ENCODE assay signal across 8 cellular contexts in genomic region chr5:177553671-177554429, GRCh38. TPM values are rescaled to one million over a fixed set of nuclear protein-coding genes. Genes with fewer than 3 reads are reported as not detected.
DNase-seq lines count a peak whose midpoint lies in the region; ATAC-seq and TF ChIP-seq lines count a peak whose summit lies in the region.

No MANE protein-coding gene starts in this region.

- H3K36me3 ChIP-seq in RWPE2 (ENCODE audit: low read depth), result peaks cover 20% of the 10 kb centered on the region
- H3K36me3 ChIP-seq in ascending aorta, result peaks cover 4 to 14% of the 10 kb centered on the region in 2 donors
- peaks cover 4% of the 10 kb centered on the region for H3K36me3 ChIP-seq in iPS-18a (ENCODE audit: control insufficient read depth, low read depth, low read length)
- H3K36me3 ChIP-seq in skeletal muscle tissue (ENCODE audit: control insufficient read depth in 3 of 3, insufficient read depth in 3 of 3, low read length in 3 of 3), result peaks cover 5 to 10% (median 9%) of the 10 kb centered on the region in 3 donors

- peak; percentile 42 for ATAC-seq in HG02884 (IDR thresholded peaks at IDR 0.05; ENCODE audit: unreplicated experiment)
- ATAC-seq in RWPE2 (ENCODE audit: low read depth), result peak; percentile 50

- H3K9ac ChIP-seq in iPS-18a (ENCODE audit: low read length) (peak overlapping the region; percentile 71), skeletal muscle tissue (ENCODE audit: low read depth in 1 of 3, low read length in 3 of 3) (peak overlapping the region; percentile 79 to 87 (median 82))

- H3K9me3 ChIP-seq in RWPE2 (ENCODE audit: severe bottlenecking) (no peaks in the 10 kb centered on the region), ascending aorta (no peaks in the 10 kb centered on the region), iPS-18a (ENCODE audit: control insufficient read depth, low read depth, low read length) (no peaks in the 10 kb centered on the region), skeletal muscle tissue (ENCODE audit: control insufficient read depth in 3 of 3, low read length in 3 of 3) (no peaks in the 10 kb centered on the region)

- H3K4me3 ChIP-seq in RWPE2 (ENCODE audit: severe bottlenecking), result peak overlapping the region; percentile 75
- peak overlapping the region; percentile 81 to 87 for H3K4me3 ChIP-seq in ascending aorta
- peak overlapping the region; percentile 64 for H3K4me3 ChIP-seq in iPS-18a (ENCODE audit: low read length)
- H3K4me3 ChIP-seq in skeletal muscle tissue (ENCODE audit: low read length in 3 of 3), result peak overlapping the region; percentile 79 to 86 (median 80)

- peaks cover 9% of the 10 kb centered on the region for H3K4me1 ChIP-seq in RWPE2 (ENCODE audit: insufficient read depth, poor library complexity, severe bottlenecking)
- H3K4me1 ChIP-seq in ascending aorta, result peaks cover 8 to 30% of the 10 kb centered on the region in 2 donors
- peaks cover 6% of the 10 kb centered on the region for H3K4me1 ChIP-seq in iPS-18a (ENCODE audit: control insufficient read depth, low read depth, low read length)
- H3K4me1 ChIP-seq in skeletal muscle tissue (ENCODE audit: control insufficient read depth in 3 of 3, insufficient read depth in 3 of 3, low read length in 3 of 3), result peaks cover 43 to 64% (median 52%) of the 10 kb centered on the region in 3 donors

- H3K27ac ChIP-seq in RWPE2 (ENCODE audit: poor library complexity, severe bottlenecking), result peak overlapping the region; percentile 61
- peak overlapping the region; percentile 77 to 81 for H3K27ac ChIP-seq in ascending aorta
- H3K27ac ChIP-seq in iPS-18a (ENCODE audit: low read length), result no peak overlapping the region
- H3K27ac ChIP-seq in skeletal muscle tissue (ENCODE audit: low read depth, low read length), result peak overlapping the region; percentile 65

- DNase-seq in NCI-H146 (lab: John Stamatoyannopoulos, UW) (peak; percentile 39), NCI-H146 treated with DMSO at 0.1 percent for 48 hours (lab: John Stamatoyannopoulos, UW; ENCODE audit: unreplicated experiment) (no peak), RWPE2 (ENCODE audit: low spot score) (no peak), ascending aorta (ENCODE audit: low spot score in 2 of 2) (peak in 1 of 2 donors; percentile 75), amniotic stem cell (lab: John Stamatoyannopoulos, UW) (no peak)

- H3K27me3 ChIP-seq in RWPE2 (ENCODE audit: insufficient read depth, poor library complexity, severe bottlenecking) (no peaks in the 10 kb centered on the region), ascending aorta (no peaks in the 10 kb centered on the region), iPS-18a (ENCODE audit: control insufficient read depth, insufficient read depth, low read length) (no peaks in the 10 kb centered on the region), skeletal muscle tissue (ENCODE audit: control insufficient read depth in 3 of 3, insufficient read depth in 3 of 3, low read length in 3 of 3) (no peaks in the 10 kb centered on the region)

- intact Hi-C loops in ascending aorta (cut with DNase I), result loop anchor here (1.0 to 2.0 kb wide), 3 partner anchors 15 to 39 kb away; partner anchors contain the start of genes DDX41 and TMED9

- TF ChIP-seq CTCF in RWPE2 (IDR thresholded peaks at IDR 0.05; ENCODE audit: poor library complexity, severe bottlenecking), result no peak
- TF ChIP-seq CTCF in ascending aorta (IDR thresholded peaks at IDR 0.05), result no peak

RNA-seq across cellular contexts. Expression of gene FAM193B, which starts 0.5 kb away (rescaled TPM):
- total RNA-seq in ascending aorta, result 116 TPM
- 11.0 TPM for total RNA-seq in skeletal muscle tissue

RNA-seq across cellular contexts. Expression of gene DDX41, which starts 37.1 kb away (rescaled TPM):
- total RNA-seq in ascending aorta (117 TPM), skeletal muscle tissue (33.9 TPM)

RNA-seq across cellular contexts. Expression of gene TMED9, which starts 38.2 kb away (rescaled TPM):
- total RNA-seq in ascending aorta (113 TPM), skeletal muscle tissue (37.6 TPM)

RNA-seq across cellular contexts. Expression of gene DOK3, which starts 44.2 kb away (rescaled TPM):
- total RNA-seq in ascending aorta, result 0.32 TPM
- total RNA-seq in skeletal muscle tissue, result 5.7 TPM

RNA-seq across cellular contexts. Expression of gene B4GALT7, which starts 46.1 kb away (rescaled TPM):
- total RNA-seq in ascending aorta (25.7 TPM), skeletal muscle tissue (12.0 TPM)
